28 cellular contexts compared by ENCODE assay signal in the genomic region with DNA sequence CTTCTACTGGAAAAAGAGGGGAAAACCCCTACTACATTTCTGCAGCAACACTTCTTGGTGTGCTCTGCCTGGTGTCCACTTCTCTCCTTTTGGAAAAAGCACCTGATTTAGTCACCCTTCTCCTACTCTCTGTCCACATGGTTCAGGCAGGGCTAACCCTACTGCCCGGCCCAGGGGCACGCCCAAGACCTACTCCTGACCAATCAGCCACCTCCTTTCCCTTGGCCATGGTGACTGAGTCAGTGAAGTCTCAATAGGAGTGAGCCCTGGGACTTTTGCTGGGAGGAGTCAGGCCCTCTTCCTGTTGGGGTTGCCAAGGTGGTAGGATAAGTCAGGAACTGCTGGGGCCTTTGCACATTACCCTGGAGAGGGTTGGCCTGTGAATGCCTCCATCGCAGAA. TPM values are rescaled to one million over a fixed set of nuclear protein-coding genes. Genes with fewer than 3 reads are reported as not detected.
"Had no signal": no experiment of that assay in that cellular context is flagged by ENCODE, and none has a peak within 500 bp of the region (broad histone marks: within the 10 kb centered on the region; RNA-seq: fewer than 3 reads in every experiment).

No MANE protein-coding gene starts in this region.

- H3K4me3 ChIP-seq: breast epithelium, Peyer's patch, SJSA1 had no signal

- DNase-seq: activated CD4-positive, alpha-beta T cell treated with anti-CD3 and anti-CD28 coated beads for 4 hours; activated CD4-positive, alpha-beta T cell treated with anti-CD3 and anti-CD28 coated beads, Interleukin-2, amount 50 U/mL, for 4 hours; activated CD8-positive, alpha-beta T cell treated with anti-CD3 and anti-CD28 coated beads, Interleukin-2, amount 10 ng/mL, durations not matched to agents 7 days and 5 days; activated gamma-delta T cell treated with Interleukin-2 at 50 U/mL for 16 hours; activated T-cell treated with anti-CD3 and anti-CD28 coated beads, Interleukin-2, amount 50 U/mL, for 48 hours; aorta; caudate nucleus; Karpas-422; MM.1S; NCI-H1105; NCI-H1436; NCI-H187; NCI-H2081; NCI-H510A treated with DMSO at 0.1 percent for 48 hours; NCI-H69; NK-92 treated with Interleukin-12 subunit alpha and Interleukin-12 subunit beta, amount 100 ng/mL, for 24 hours; Peyer's patch; SHP77; SW 1271 had no signal

- H3K4me1 Mint-ChIP-seq: activated naive CD4-positive, alpha-beta T cell treated with anti-CD3 and anti-CD28 coated beads, Interleukin-2, amount 50 U/mL, for 24 hours had no signal

- H3K27me3 Mint-ChIP-seq: activated naive CD4-positive, alpha-beta T cell treated with anti-CD3 and anti-CD28 coated beads, Interleukin-2, amount 50 U/mL, for 24 hours had no signal

- H3K36me3 ChIP-seq: breast epithelium, Peyer's patch, SJSA1 had no signal

- H3K9me3 Mint-ChIP-seq: activated naive CD4-positive, alpha-beta T cell treated with anti-CD3 and anti-CD28 coated beads, Interleukin-2, amount 50 U/mL, for 24 hours had no signal

- H3K36me3 Mint-ChIP-seq: activated naive CD4-positive, alpha-beta T cell treated with anti-CD3 and anti-CD28 coated beads, Interleukin-2, amount 50 U/mL, for 24 hours had no signal

- H3K27me3 ChIP-seq: breast epithelium, Peyer's patch had no signal

- H3K4me3 Mint-ChIP-seq: activated CD8-positive, alpha-beta T cell treated with anti-CD3 and anti-CD28 coated beads, Interleukin-2, amount 10 ng/mL, durations not matched to agents 7 days and 5 days; activated naive CD4-positive, alpha-beta T cell treated with anti-CD3 and anti-CD28 coated beads, Interleukin-2, amount 50 U/mL, for 24 hours; T-helper 2 cell treated with Interferon-gamma antibody and Interleukin-4, amounts not matched to agents 5 μg/mL and 100 μg/mL, for 36 hours had no signal

- H3K27ac Mint-ChIP-seq: activated CD8-positive, alpha-beta T cell treated with anti-CD3 and anti-CD28 coated beads, Interleukin-2, amount 10 ng/mL, durations not matched to agents 7 days and 5 days; activated naive CD4-positive, alpha-beta T cell treated with anti-CD3 and anti-CD28 coated beads, Interleukin-2, amount 50 U/mL, for 24 hours; activated T-helper 2 cell treated with anti-CD3 and anti-CD28 coated beads, Interferon-gamma antibody, Interleukin-2, Interleukin-4, amounts not matched to agents 10 μg/mL and 5 μg/mL and 100 μg/mL, durations not matched to agents 14 hours and 24 hours and 36 hours; T-helper 2 cell treated with Interferon-gamma antibody and Interleukin-4, amounts not matched to agents 5 μg/mL and 100 μg/mL, for 36 hours had no signal

- H3K27ac ChIP-seq: breast epithelium, Peyer's patch, SJSA1, VCaP had no signal

- ATAC-seq: activated CD8-positive, alpha-beta T cell treated with anti-CD3 and anti-CD28 coated beads, Interleukin-2, amount 10 ng/mL, durations not matched to agents 7 days and 5 days; SK-N-SH treated with all-trans-retinoic acid at 6 μM for 48 hours had no signal

- H3K4me1 ChIP-seq: breast epithelium, Peyer's patch, SJSA1 had no signal

- H3K9me3 ChIP-seq: Peyer's patch, SJSA1 had no signal

RNA-seq across cellular contexts. Expression of a gene that starts 52.5 kb away (rescaled TPM):
- total RNA-seq: activated CD8-positive, alpha-beta T cell treated with anti-CD3 and anti-CD28 coated beads, Interleukin-2, amount 10 ng/mL, durations not matched to agents 7 days and 5 days; activated T-helper 2 cell treated with anti-CD3 and anti-CD28 coated beads, Interferon-gamma antibody, Interleukin-2, Interleukin-4, amounts not matched to agents 10 μg/mL and 5 μg/mL and 100 μg/mL, durations not matched to agents 14 hours and 24 hours and 36 hours; breast epithelium; chondrocyte; Peyer's patch; SJSA1; T-helper 1 cell treated with Interleukin-12 subunit alpha and Interleukin-12 subunit beta and Interleukin-4 antibody, amounts not matched to agents 30 ng/mL and 1 ng/mL, for 36 hours had no signal
